Comparison of ENCODE assay signal across 10 cellular contexts in genomic region chr3:184332370-184333090, GRCh38. TPM values are rescaled to one million over a fixed set of nuclear protein-coding genes. Genes with fewer than 3 reads are reported as not detected.
A peak's percentile ranks its signal among the peaks of the same experiment; 100 is the strongest.
DNase-seq lines count a peak whose midpoint lies in the region; ATAC-seq and TF ChIP-seq lines count a peak whose summit lies in the region.
"Had no signal": no experiment of that assay in that cellular context is flagged by ENCODE, and none has a peak within 500 bp of the region (broad histone marks: within the 10 kb centered on the region; RNA-seq: fewer than 3 reads in every experiment).

No MANE protein-coding gene starts in this region.

- no peaks in the 10 kb centered on the region for H3K27me3 ChIP-seq in hepatocyte

- peak overlapping the region; percentile 100 for H3K27ac ChIP-seq in hepatocyte

- H3K9me3 Mint-ChIP-seq in activated naive CD8-positive, alpha-beta T cell treated with anti-CD3 and anti-CD28 coated beads, Interleukin-2, amount 50 U/mL, for 24 hours: no peaks in the 10 kb centered on the region
- no peaks in the 10 kb centered on the region for H3K9me3 Mint-ChIP-seq in type B pancreatic cell

- peaks cover 67% of the 10 kb centered on the region for H3K4me1 Mint-ChIP-seq in activated naive CD8-positive, alpha-beta T cell treated with anti-CD3 and anti-CD28 coated beads, Interleukin-2, amount 50 U/mL, for 24 hours
- H3K4me1 Mint-ChIP-seq in type B pancreatic cell (ENCODE audit: unreplicated experiment): peaks cover 14% of the 10 kb centered on the region

- no peaks in the 10 kb centered on the region for H3K9me3 ChIP-seq in hepatocyte (ENCODE audit: low read depth)

- H3K4me3 Mint-ChIP-seq in activated naive CD8-positive, alpha-beta T cell treated with anti-CD3 and anti-CD28 coated beads, Interleukin-2, amount 50 U/mL, for 24 hours: no peak overlapping the region
- peak overlapping the region; percentile 37 for H3K4me3 Mint-ChIP-seq in type B pancreatic cell

- intact Hi-C loops in Right ventricle myocardium inferior (cut with DNase I) (loop anchor here (10.0 kb wide), 1 partner anchor 318 kb away; the partner anchor contains the start of gene ABCC5), cardiac septum (cut with DNase I) (no loop called here)

- H3K27ac Mint-ChIP-seq in activated naive CD8-positive, alpha-beta T cell treated with anti-CD3 and anti-CD28 coated beads, Interleukin-2, amount 50 U/mL, for 24 hours: peak overlapping the region; percentile 96
- H3K27ac Mint-ChIP-seq in type B pancreatic cell: peak overlapping the region; percentile 98

- no peak overlapping the region for H3K4me2 ChIP-seq in hepatocyte

- WGBS in hepatocyte (ENCODE audit: low lambda C conversion rate, missing lambda C conversion rate): 82% methylated on average over 10 of the region's 10 CpGs

- in situ Hi-C loops in KBM-7 (cut with MboI; ENCODE audit: low pct_unique_long_range_greater_than_20kb, low sequenced_read_pairs): no loop called here

- no peaks in the 10 kb centered on the region for H3K36me3 ChIP-seq in hepatocyte (replicated peaks; ENCODE audit: insufficient read depth, low read depth)

- no peak for TF ChIP-seq CTCF in hepatocyte (IDR thresholded peaks at IDR 0.05; ENCODE audit: poor library complexity)
- TF ChIP-seq CTCF in type B pancreatic cell (conservative IDR thresholded peaks at IDR 0.05): no peak

- no peaks in the 10 kb centered on the region for H3K27me3 Mint-ChIP-seq in activated naive CD8-positive, alpha-beta T cell treated with anti-CD3 and anti-CD28 coated beads, Interleukin-2, amount 50 U/mL, for 24 hours
- no peaks in the 10 kb centered on the region for H3K27me3 Mint-ChIP-seq in type B pancreatic cell

- H3K36me3 Mint-ChIP-seq in activated naive CD8-positive, alpha-beta T cell treated with anti-CD3 and anti-CD28 coated beads, Interleukin-2, amount 50 U/mL, for 24 hours (ENCODE audit: low read depth): peaks cover 71% of the 10 kb centered on the region
- H3K36me3 Mint-ChIP-seq in type B pancreatic cell: peaks cover 33% of the 10 kb centered on the region

- DNase-seq in Right ventricle myocardium inferior (ENCODE audit: missing footprints): peak; percentile 27
- no peak for DNase-seq in cardiac septum (ENCODE audit: low spot score)
- no peak for DNase-seq in activated naive CD8-positive, alpha-beta T cell treated with anti-CD3 and anti-CD28 coated beads, Interleukin-2, amount 50 U/mL, for 24 hours
- no peak for DNase-seq in hepatocyte (ENCODE audit: low spot score)
- no peak for DNase-seq in type B pancreatic cell (ENCODE audit: extremely low spot score, unreplicated experiment)
- DNase-seq in KBM-7: no peak
- DNase-seq in activated CD4-positive, alpha-beta T cell treated with anti-CD3 and anti-CD28 coated beads for 4 hours: no peak
- DNase-seq: activated gamma-delta T cell treated with Interleukin-2 at 50 U/mL for 16 hours, nucleus accumbens had no signal

- no peak overlapping the region for H3K4me3 ChIP-seq in hepatocyte

- peaks cover 11% of the 10 kb centered on the region for H3K4me1 ChIP-seq in hepatocyte (ENCODE audit: insufficient read depth)

- ATAC-seq in Right ventricle myocardium inferior (no peak), GM19035 (IDR thresholded peaks at IDR 0.05; ENCODE audit: unreplicated experiment) (no peak)
- no peak for ATAC-seq in activated naive CD8-positive, alpha-beta T cell treated with anti-CD3 and anti-CD28 coated beads, Interleukin-2, amount 50 U/mL, for 24 hours

- no peak overlapping the region for H2AFZ ChIP-seq in hepatocyte

- H4K20me1 ChIP-seq in hepatocyte (ENCODE audit: insufficient read depth, poor library complexity, severe bottlenecking): peaks cover 31% of the 10 kb centered on the region

- peaks cover 19% of the 10 kb centered on the region for H3K79me2 ChIP-seq in hepatocyte

- H3K9me2 ChIP-seq in hepatocyte (replicated peaks; ENCODE audit: insufficient read depth): no peaks in the 10 kb centered on the region

RNA-seq across cellular contexts. Expression of gene FAM131A, which starts 4.9 kb away (rescaled TPM):
- 33.4 TPM for total RNA-seq in Right ventricle myocardium inferior
- total RNA-seq in cardiac septum: 43.3 TPM
- 12.6 and 17.7 TPM in 2 replicates for total RNA-seq in hepatocyte
- 10.2 and 12.2 TPM in 2 replicates for polyA plus RNA-seq in hepatocyte
- 13.2 and 18.3 TPM in 2 replicates for total RNA-seq in type B pancreatic cell (ENCODE audit: low replicate concordance)

RNA-seq across cellular contexts. Expression of gene EIF4G1, which starts 18.1 kb away (rescaled TPM):
- 274 TPM for total RNA-seq in Right ventricle myocardium inferior
- total RNA-seq in cardiac septum: 284 TPM
- 206 and 254 TPM in 2 replicates for total RNA-seq in hepatocyte
- 200 and 204 TPM in 2 replicates for polyA plus RNA-seq in hepatocyte
- 371 and 432 TPM in 2 replicates for total RNA-seq in type B pancreatic cell (ENCODE audit: low replicate concordance)

RNA-seq across cellular contexts. Expression of gene CLCN2, which starts 28.9 kb away (rescaled TPM):
- total RNA-seq in Right ventricle myocardium inferior (2.9 TPM), cardiac septum (3.1 TPM), hepatocyte (11.8 and 12.3 TPM in 2 replicates), type B pancreatic cell (ENCODE audit: low replicate concordance) (10.8 and 24.9 TPM in 2 replicates)
- 11.9 and 12.8 TPM in 2 replicates for polyA plus RNA-seq in hepatocyte

RNA-seq across cellular contexts. Expression of gene POLR2H, which starts 29.0 kb away (rescaled TPM):
- total RNA-seq in Right ventricle myocardium inferior (27.1 TPM), cardiac septum (23.2 TPM), hepatocyte (125 and 126 TPM in 2 replicates), type B pancreatic cell (ENCODE audit: low replicate concordance) (87.8 and 90.5 TPM in 2 replicates)
- 95.1 and 106 TPM in 2 replicates for polyA plus RNA-seq in hepatocyte

RNA-seq across cellular contexts. Expression of gene PSMD2, which starts 33.5 kb away (rescaled TPM):
- 228 TPM for total RNA-seq in Right ventricle myocardium inferior
- 217 TPM for total RNA-seq in cardiac septum
- 221 and 232 TPM in 2 replicates for total RNA-seq in hepatocyte
- 241 and 268 TPM in 2 replicates for polyA plus RNA-seq in hepatocyte
- 226 and 255 TPM in 2 replicates for total RNA-seq in type B pancreatic cell (ENCODE audit: low replicate concordance)
